Comparison of ENCODE assay signal across 1 cellular context in the genomic region with DNA sequence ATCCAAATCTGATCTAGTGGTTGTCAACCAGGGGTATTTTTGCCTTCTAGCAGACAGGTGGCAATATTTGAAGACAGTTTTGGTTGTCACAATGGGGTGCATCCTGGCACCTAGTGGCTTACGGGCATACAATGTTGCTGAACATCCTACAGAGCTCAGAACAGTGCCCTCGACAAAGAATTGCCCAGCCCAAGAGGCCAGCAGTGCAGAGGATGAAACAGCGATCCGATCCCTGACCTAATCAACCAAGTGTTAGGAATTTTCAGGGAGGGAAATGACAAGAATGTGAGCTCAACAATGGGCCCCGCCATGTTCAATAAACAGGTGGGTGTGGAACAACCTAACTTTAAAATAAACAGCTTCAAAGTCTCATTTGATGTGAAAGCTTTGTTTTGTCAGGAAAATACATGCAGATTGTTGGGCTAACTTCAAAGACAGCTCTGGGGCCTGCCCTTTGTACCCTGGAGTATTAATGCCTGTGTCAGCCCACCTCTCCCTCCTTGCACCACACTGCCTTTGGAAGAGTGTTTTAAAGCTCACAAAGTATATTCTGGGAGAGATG.
TF ChIP-seq lines count a peak whose summit lies in the region.

No MANE protein-coding gene starts in this region.

TF ChIP-seq in GM12878, 131 proteins besides CTCF, POLR2A, EP300 and RAD21:
- TF ChIP-seq, protein P1, sequence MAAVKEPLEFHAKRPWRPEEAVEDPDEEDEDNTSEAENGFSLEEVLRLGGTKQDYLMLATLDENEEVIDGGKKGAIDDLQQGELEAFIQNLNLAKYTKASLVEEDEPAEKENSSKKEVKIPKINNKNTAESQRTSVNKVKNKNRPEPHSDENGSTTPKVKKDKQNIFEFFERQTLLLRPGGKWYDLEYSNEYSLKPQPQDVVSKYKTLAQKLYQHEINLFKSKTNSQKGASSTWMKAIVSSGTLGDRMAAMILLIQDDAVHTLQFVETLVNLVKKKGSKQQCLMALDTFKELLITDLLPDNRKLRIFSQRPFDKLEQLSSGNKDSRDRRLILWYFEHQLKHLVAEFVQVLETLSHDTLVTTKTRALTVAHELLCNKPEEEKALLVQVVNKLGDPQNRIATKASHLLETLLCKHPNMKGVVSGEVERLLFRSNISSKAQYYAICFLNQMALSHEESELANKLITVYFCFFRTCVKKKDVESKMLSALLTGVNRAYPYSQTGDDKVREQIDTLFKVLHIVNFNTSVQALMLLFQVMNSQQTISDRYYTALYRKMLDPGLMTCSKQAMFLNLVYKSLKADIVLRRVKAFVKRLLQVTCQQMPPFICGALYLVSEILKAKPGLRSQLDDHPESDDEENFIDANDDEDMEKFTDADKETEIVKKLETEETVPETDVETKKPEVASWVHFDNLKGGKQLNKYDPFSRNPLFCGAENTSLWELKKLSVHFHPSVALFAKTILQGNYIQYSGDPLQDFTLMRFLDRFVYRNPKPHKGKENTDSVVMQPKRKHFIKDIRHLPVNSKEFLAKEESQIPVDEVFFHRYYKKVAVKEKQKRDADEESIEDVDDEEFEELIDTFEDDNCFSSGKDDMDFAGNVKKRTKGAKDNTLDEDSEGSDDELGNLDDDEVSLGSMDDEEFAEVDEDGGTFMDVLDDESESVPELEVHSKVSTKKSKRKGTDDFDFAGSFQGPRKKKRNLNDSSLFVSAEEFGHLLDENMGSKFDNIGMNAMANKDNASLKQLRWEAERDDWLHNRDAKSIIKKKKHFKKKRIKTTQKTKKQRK (IDR thresholded peaks at IDR 0.05; ENCODE audit: low read depth, low read length) = no peak
- TF ChIP-seq, protein P2, sequence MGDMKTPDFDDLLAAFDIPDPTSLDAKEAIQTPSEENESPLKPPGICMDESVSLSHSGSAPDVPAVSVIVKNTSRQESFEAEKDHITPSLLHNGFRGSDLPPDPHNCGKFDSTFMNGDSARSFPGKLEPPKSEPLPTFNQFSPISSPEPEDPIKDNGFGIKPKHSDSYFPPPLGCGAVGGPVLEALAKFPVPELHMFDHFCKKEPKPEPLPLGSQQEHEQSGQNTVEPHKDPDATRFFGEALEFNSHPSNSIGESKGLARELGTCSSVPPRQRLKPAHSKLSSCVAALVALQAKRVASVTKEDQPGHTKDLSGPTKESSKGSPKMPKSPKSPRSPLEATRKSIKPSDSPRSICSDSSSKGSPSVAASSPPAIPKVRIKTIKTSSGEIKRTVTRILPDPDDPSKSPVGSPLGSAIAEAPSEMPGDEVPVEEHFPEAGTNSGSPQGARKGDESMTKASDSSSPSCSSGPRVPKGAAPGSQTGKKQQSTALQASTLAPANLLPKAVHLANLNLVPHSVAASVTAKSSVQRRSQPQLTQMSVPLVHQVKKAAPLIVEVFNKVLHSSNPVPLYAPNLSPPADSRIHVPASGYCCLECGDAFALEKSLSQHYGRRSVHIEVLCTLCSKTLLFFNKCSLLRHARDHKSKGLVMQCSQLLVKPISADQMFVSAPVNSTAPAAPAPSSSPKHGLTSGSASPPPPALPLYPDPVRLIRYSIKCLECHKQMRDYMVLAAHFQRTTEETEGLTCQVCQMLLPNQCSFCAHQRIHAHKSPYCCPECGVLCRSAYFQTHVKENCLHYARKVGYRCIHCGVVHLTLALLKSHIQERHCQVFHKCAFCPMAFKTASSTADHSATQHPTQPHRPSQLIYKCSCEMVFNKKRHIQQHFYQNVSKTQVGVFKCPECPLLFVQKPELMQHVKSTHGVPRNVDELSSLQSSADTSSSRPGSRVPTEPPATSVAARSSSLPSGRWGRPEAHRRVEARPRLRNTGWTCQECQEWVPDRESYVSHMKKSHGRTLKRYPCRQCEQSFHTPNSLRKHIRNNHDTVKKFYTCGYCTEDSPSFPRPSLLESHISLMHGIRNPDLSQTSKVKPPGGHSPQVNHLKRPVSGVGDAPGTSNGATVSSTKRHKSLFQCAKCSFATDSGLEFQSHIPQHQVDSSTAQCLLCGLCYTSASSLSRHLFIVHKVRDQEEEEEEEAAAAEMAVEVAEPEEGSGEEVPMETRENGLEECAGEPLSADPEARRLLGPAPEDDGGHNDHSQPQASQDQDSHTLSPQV (IDR thresholded peaks at IDR 0.05) = no peak
- TF ChIP-seq BACH1 (IDR thresholded peaks at IDR 0.05; ENCODE audit: borderline replicate concordance) = no peak
- TF ChIP-seq, protein P3, sequence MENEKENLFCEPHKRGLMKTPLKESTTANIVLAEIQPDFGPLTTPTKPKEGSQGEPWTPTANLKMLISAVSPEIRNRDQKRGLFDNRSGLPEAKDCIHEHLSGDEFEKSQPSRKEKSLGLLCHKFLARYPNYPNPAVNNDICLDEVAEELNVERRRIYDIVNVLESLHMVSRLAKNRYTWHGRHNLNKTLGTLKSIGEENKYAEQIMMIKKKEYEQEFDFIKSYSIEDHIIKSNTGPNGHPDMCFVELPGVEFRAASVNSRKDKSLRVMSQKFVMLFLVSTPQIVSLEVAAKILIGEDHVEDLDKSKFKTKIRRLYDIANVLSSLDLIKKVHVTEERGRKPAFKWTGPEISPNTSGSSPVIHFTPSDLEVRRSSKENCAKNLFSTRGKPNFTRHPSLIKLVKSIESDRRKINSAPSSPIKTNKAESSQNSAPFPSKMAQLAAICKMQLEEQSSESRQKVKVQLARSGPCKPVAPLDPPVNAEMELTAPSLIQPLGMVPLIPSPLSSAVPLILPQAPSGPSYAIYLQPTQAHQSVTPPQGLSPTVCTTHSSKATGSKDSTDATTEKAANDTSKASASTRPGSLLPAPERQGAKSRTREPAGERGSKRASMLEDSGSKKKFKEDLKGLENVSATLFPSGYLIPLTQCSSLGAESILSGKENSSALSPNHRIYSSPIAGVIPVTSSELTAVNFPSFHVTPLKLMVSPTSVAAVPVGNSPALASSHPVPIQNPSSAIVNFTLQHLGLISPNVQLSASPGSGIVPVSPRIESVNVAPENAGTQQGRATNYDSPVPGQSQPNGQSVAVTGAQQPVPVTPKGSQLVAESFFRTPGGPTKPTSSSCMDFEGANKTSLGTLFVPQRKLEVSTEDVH (IDR thresholded peaks at IDR 0.05; ENCODE audit: low read depth, partially characterized antibody) = no peak
